In genomic region chr16:21647562-21648164, GRCh38 we compare ENCODE assay signal across 13 cellular contexts. TPM values are rescaled to one million over a fixed set of nuclear protein-coding genes. Genes with fewer than 3 reads are reported as not detected.
A peak's percentile ranks its signal among the peaks of the same experiment; 100 is the strongest.
DNase-seq lines count a peak whose midpoint lies in the region; ATAC-seq and TF ChIP-seq lines count a peak whose summit lies in the region.
"Had no signal": no experiment of that assay in that cellular context is flagged by ENCODE, and none has a peak within 500 bp of the region (broad histone marks: within the 10 kb centered on the region; RNA-seq: fewer than 3 reads in every experiment).

No MANE protein-coding gene starts in this region.

- DNase-seq in dorsolateral prefrontal cortex (no peak), progenitor cell of endocrine pancreas (ENCODE audit: low spot score, unreplicated experiment) (no peak), SHP77 treated with DMSO at 0.1 percent for 48 hours (lab: John Stamatoyannopoulos, UW) (no peak), retina (no peak), SKM-1 treated with dmso at 0.1 percent for 144 hours (lab: John Stamatoyannopoulos, UW; ENCODE audit: unreplicated experiment) (no peak)
- DNase-seq: cerebellar nuclear complex, NCI-H82, tibial artery had no signal

- no peaks in the 10 kb centered on the region for H3K9me3 Mint-ChIP-seq in progenitor cell of endocrine pancreas (ENCODE audit: low read depth)

- H4K20me1 ChIP-seq in BLaER1 = no peaks in the 10 kb centered on the region

- ATAC-seq in GM18909 (IDR thresholded peaks at IDR 0.05; ENCODE audit: poor library complexity, unreplicated experiment) (peak; percentile 19), HG03439 (IDR thresholded peaks at IDR 0.05; ENCODE audit: unreplicated experiment) (peak; percentile 4)

- no peak overlapping the region for H3K9ac ChIP-seq in BLaER1
- H3K9ac ChIP-seq: parathyroid adenoma had no signal

- no peak overlapping the region for H3K4me3 ChIP-seq in BLaER1
- no peak overlapping the region for H3K4me3 ChIP-seq in dorsolateral prefrontal cortex
- H3K4me3 ChIP-seq: tibial artery had no signal

- peaks cover 10% of the 10 kb centered on the region for H3K36me3 ChIP-seq in BLaER1
- H3K36me3 ChIP-seq: tibial artery had no signal

- H3K27me3 ChIP-seq in BLaER1 = no peaks in the 10 kb centered on the region
- H3K27me3 ChIP-seq in dorsolateral prefrontal cortex = no peaks in the 10 kb centered on the region
- H3K27me3 ChIP-seq: tibial artery had no signal

- TF ChIP-seq CTCF in dorsolateral prefrontal cortex (IDR thresholded peaks at IDR 0.05 in 54 of 56, conservative IDR thresholded peaks at IDR 0.05 in 2 of 56; ENCODE audit: low read depth in 1 of 56, partially characterized antibody in 56 of 56) (no peak), progenitor cell of endocrine pancreas (IDR thresholded peaks at IDR 0.05; ENCODE audit: unreplicated experiment) (no peak)

- H3K27ac ChIP-seq in BLaER1 (peak overlapping the region; percentile 79; the same call in 1 of the 2 replicates), dorsolateral prefrontal cortex (peak overlapping the region in 35 of 59 donors; percentile 0 to 81 (median 33))
- H3K27ac ChIP-seq: parathyroid adenoma, tibial artery had no signal

- intact Hi-C loops in dorsolateral prefrontal cortex (cut with DNase I) = no loop called here

- peaks cover 13% of the 10 kb centered on the region for H3K4me1 Mint-ChIP-seq in progenitor cell of endocrine pancreas (ENCODE audit: low read depth)

- H3K27me3 Mint-ChIP-seq in progenitor cell of endocrine pancreas = no peaks in the 10 kb centered on the region

- peak overlapping the region; percentile 73 for H3K4me2 ChIP-seq in BLaER1

- peaks cover 75% of the 10 kb centered on the region for H3K4me1 ChIP-seq in BLaER1
- H3K4me1 ChIP-seq: parathyroid adenoma, tibial artery had no signal

- H3K4me3 Mint-ChIP-seq in progenitor cell of endocrine pancreas (ENCODE audit: low read depth) = no peak overlapping the region

- peaks cover 4% of the 10 kb centered on the region for H3K36me3 Mint-ChIP-seq in progenitor cell of endocrine pancreas (ENCODE audit: insufficient read depth)

- no peak overlapping the region for H3K27ac Mint-ChIP-seq in progenitor cell of endocrine pancreas

- no peaks in the 10 kb centered on the region for H3K9me3 ChIP-seq in BLaER1
- H3K9me3 ChIP-seq: tibial artery had no signal

RNA-seq across cellular contexts. Expression of gene IGSF6, which starts 4.7 kb away (rescaled TPM):
- total RNA-seq in dorsolateral prefrontal cortex (1 to 10 TPM in 114 of 120 experiments, under 1 TPM in 6; 0.21 to 9.6 (median 2.9) TPM), progenitor cell of endocrine pancreas (not detected in 2 replicates)
- total RNA-seq: fibroblast of villous mesenchyme had no signal

RNA-seq across cellular contexts. Expression of gene OTOA, which starts 16.1 kb away (rescaled TPM):
- total RNA-seq in dorsolateral prefrontal cortex (1 to 10 TPM in 84 of 120 experiments, under 1 TPM in 36; 0.30 to 2.7 (median 1.2) TPM), progenitor cell of endocrine pancreas (0.07 and 0.13 TPM in 2 replicates)

RNA-seq across cellular contexts. Expression of gene METTL9, which starts 48.3 kb away (rescaled TPM):
- total RNA-seq in dorsolateral prefrontal cortex (100 to 1,000 TPM in 6 of 120 experiments, 10 to 100 TPM in 114; 52.4 to 107 (median 80.4) TPM), progenitor cell of endocrine pancreas (143 and 158 TPM in 2 replicates)
